Comparison of ENCODE assay signal across 9 cellular contexts in the genomic region with DNA sequence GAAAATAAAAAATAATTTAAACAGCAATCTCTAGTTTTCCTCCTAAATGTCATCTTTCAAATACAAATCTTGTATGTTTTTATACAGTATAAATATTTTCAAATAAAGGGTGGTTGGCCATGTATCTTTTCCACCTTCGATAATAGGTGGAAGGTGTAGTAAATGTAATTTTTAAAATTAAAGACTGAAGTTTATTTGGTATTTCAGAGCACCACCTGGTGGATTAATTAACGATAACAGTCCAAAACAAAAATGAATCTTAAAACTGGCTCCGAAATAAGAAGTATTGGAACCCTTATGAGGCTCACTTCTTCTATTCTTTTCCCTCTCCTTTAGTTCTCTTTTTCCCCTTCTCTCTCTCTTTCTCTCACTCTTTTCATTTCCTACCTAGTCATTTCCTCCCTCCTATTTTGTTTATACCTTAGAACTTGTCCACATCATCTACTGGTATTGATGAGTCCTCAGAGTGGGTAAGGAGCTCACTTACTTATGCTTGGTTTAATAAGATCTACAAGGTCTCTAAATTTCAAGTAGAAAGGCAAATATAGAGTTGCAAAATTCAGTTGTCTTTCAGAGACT.
DNase-seq lines count a peak whose midpoint lies in the region; ATAC-seq lines count a peak whose summit lies in the region.
"Had no signal": no experiment of that assay in that cellular context is flagged by ENCODE, and none has a peak within 500 bp of the region (broad histone marks: within the 10 kb centered on the region; RNA-seq: fewer than 3 reads in every experiment).

No MANE protein-coding gene starts in this region.

- DNase-seq in NCI-H2171 (lab: John Stamatoyannopoulos, UW), result peak; percentile 11
- no peak for DNase-seq in NCI-H2171 treated with DMSO at 0.1 percent for 48 hours (lab: John Stamatoyannopoulos, UW)
- DNase-seq in NCI-H1694 treated with DMSO at 0.1 percent for 48 hours (lab: John Stamatoyannopoulos, UW), result peak; percentile 23
- DNase-seq in dermis blood vessel endothelial cell, result peak; percentile 49
- DNase-seq in renal cortical epithelial cell (ENCODE audit: low read depth), result peak; percentile 14
- no peak for DNase-seq in AG20443 (ENCODE audit: low spot score)
- DNase-seq in occipital lobe (lab: John Stamatoyannopoulos, UW), result no peak
- DNase-seq: activated naive CD8-positive, alpha-beta T cell treated with anti-CD3 and anti-CD28 coated beads, Interleukin-2, amount 10 ng/mL, durations not matched to agents 7 days and 5 days had no signal

- no peak for ATAC-seq in GM21825 (IDR thresholded peaks at IDR 0.05; ENCODE audit: unreplicated experiment)

Comparison
In these comparisons a context has a peak if more than half of its experiments do, and no peak if none do; other contexts are left out.
1. DNase-seq: peak in NCI-H2171 (single experiment), NCI-H1694 treated with DMSO at 0.1 percent for 48 hours (single experiment), dermis blood vessel endothelial cell (single experiment) and renal cortical epithelial cell (single experiment); none in NCI-H2171 treated with DMSO at 0.1 percent for 48 hours (single experiment), AG20443 (single experiment) and occipital lobe (single experiment).